Comparison of ENCODE assay signal across 9 cellular contexts in genomic region chr5:176647030-176647869, GRCh38. TPM values are rescaled to one million over a fixed set of nuclear protein-coding genes. Genes with fewer than 3 reads are reported as not detected.
A peak's percentile ranks its signal among the peaks of the same experiment; 100 is the strongest.
DNase-seq lines count a peak whose midpoint lies in the region; ATAC-seq, FAIRE-seq and TF ChIP-seq lines count a peak whose summit lies in the region.
"Had no signal": no experiment of that assay in that cellular context is flagged by ENCODE, and none has a peak within 500 bp of the region (broad histone marks: within the 10 kb centered on the region; RNA-seq: fewer than 3 reads in every experiment).

TSPAN17 (plus strand) TSS chr5:176647484; CDS start chr5:176647616, 132 bp downstream.

- no peaks in the 10 kb centered on the region for H3F3A ChIP-seq in smooth muscle cell (ENCODE audit: low read depth)

- no peaks in the 10 kb centered on the region for H3K36me3 ChIP-seq in bronchial epithelial cell (ENCODE audit: control insufficient read depth, insufficient read depth, low read length)
- H3K36me3 ChIP-seq in smooth muscle cell (ENCODE audit: low read depth), result no peaks in the 10 kb centered on the region

- H3K79me2 ChIP-seq in smooth muscle cell (ENCODE audit: low read depth), result peaks cover 14% of the 10 kb centered on the region

- no peak for FAIRE-seq in bronchial epithelial cell (lab: Jason Lieb, UNC)
- FAIRE-seq: colon had no signal

- H2AFZ ChIP-seq in smooth muscle cell (ENCODE audit: low read depth), result peak within 1 kb of the TSS; percentile 78

- peak; percentile 100 for DNase-seq in AG08395 (ENCODE audit: low spot score)
- peak; percentile 96 for DNase-seq in NCI-H2227 treated with DMSO at 0.1 percent for 48 hours (lab: John Stamatoyannopoulos, UW)
- DNase-seq in bronchial epithelial cell (ENCODE audit: low read depth), result peak; percentile 93
- peak; percentile 99 for DNase-seq in iPS-NIHi11 (ENCODE audit: low spot score)
- peak; percentile 97 for DNase-seq in smooth muscle cell (lab: John Stamatoyannopoulos, UW; ENCODE audit: unreplicated experiment)

- peaks cover 36% of the 10 kb centered on the region for H4K20me1 ChIP-seq in smooth muscle cell (ENCODE audit: low read depth)

- WGBS in smooth muscle cell (ENCODE audit: low lambda C conversion rate), result 2% methylated on average over 42 of the region's 64 CpGs

- H3K9ac ChIP-seq in smooth muscle cell (ENCODE audit: low read depth), result peak within 1 kb of the TSS; percentile 79

- 0 out of 2 replicates have a peak, but pooled peaks have one; percentile 16 for TF ChIP-seq CTCF in WI38 (IDR thresholded peaks at IDR 0.05; ENCODE audit: low read depth, low read length)
- TF ChIP-seq CTCF in bronchial epithelial cell (IDR thresholded peaks at IDR 0.05; ENCODE audit: insufficient read depth, low read length, severe bottlenecking), result peak; percentile 32
- TF ChIP-seq CTCF in smooth muscle cell (IDR thresholded peaks at IDR 0.05; ENCODE audit: borderline replicate concordance, insufficient read depth, poor library complexity, severe bottlenecking), result peak; percentile 8

- peak within 1 kb of the TSS; percentile 95 for H3K4me2 ChIP-seq in smooth muscle cell

- H3K9me3 ChIP-seq in smooth muscle cell (replicated peaks; ENCODE audit: low read depth), result no peaks in the 10 kb centered on the region

- H3K4me3 ChIP-seq in WI38 (ENCODE audit: low read depth, low read length) (peak within 1 kb of the TSS; percentile 84), bronchial epithelial cell (ENCODE audit: low read depth, low read length) (peak within 1 kb of the TSS; percentile 70), smooth muscle cell (peak within 1 kb of the TSS; percentile 88)

- H3K4me1 ChIP-seq in smooth muscle cell (ENCODE audit: low read depth), result peaks cover 11% of the 10 kb centered on the region

- no peak within 1 kb of the TSS for H3K27ac ChIP-seq in smooth muscle cell (ENCODE audit: low read depth)

- H3K27me3 ChIP-seq in bronchial epithelial cell (ENCODE audit: control insufficient read depth, insufficient read depth, low read length) (no peaks in the 10 kb centered on the region), smooth muscle cell (ENCODE audit: low read depth) (no peaks in the 10 kb centered on the region)

- ATAC-seq in GM18909 (IDR thresholded peaks at IDR 0.05; ENCODE audit: poor library complexity, unreplicated experiment) (peak; percentile 95), HG03175 (IDR thresholded peaks at IDR 0.05; ENCODE audit: unreplicated experiment) (peak; percentile 93)

RNA-seq across cellular contexts. Expression of gene TSPAN17, which starts in this region (rescaled TPM):
- total RNA-seq in bronchial epithelial cell, result 46.3 and 55.9 TPM in 2 replicates
- total RNA-seq in smooth muscle cell, result 31.0 and 35.9 TPM in 2 replicates
- polyA plus RNA-seq in smooth muscle cell, result 29.7 and 34.4 TPM in 2 replicates
